ENCODE assay signal across 1 cellular context in genomic region chr1:156528231-156528630, GRCh38.
TF ChIP-seq lines count a peak whose summit lies in the region.

No MANE protein-coding gene starts in this region.

TF ChIP-seq in GM23338, 12 proteins besides CTCF, POLR2A, EP300 and RAD21 (continued from another document):
- TF ChIP-seq, protein P1, sequence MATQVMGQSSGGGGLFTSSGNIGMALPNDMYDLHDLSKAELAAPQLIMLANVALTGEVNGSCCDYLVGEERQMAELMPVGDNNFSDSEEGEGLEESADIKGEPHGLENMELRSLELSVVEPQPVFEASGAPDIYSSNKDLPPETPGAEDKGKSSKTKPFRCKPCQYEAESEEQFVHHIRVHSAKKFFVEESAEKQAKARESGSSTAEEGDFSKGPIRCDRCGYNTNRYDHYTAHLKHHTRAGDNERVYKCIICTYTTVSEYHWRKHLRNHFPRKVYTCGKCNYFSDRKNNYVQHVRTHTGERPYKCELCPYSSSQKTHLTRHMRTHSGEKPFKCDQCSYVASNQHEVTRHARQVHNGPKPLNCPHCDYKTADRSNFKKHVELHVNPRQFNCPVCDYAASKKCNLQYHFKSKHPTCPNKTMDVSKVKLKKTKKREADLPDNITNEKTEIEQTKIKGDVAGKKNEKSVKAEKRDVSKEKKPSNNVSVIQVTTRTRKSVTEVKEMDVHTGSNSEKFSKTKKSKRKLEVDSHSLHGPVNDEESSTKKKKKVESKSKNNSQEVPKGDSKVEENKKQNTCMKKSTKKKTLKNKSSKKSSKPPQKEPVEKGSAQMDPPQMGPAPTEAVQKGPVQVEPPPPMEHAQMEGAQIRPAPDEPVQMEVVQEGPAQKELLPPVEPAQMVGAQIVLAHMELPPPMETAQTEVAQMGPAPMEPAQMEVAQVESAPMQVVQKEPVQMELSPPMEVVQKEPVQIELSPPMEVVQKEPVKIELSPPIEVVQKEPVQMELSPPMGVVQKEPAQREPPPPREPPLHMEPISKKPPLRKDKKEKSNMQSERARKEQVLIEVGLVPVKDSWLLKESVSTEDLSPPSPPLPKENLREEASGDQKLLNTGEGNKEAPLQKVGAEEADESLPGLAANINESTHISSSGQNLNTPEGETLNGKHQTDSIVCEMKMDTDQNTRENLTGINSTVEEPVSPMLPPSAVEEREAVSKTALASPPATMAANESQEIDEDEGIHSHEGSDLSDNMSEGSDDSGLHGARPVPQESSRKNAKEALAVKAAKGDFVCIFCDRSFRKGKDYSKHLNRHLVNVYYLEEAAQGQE (IDR thresholded peaks at IDR 0.05; ENCODE audit: unreplicated experiment) = no peak
- TF ChIP-seq POLR2AphosphoS5 (IDR thresholded peaks at IDR 0.05; ENCODE audit: low read depth) (no peak), ZNF462 (CRISPR knock-in tag; IDR thresholded peaks at IDR 0.05) (no peak), STAT1 (IDR thresholded peaks at IDR 0.05; ENCODE audit: unreplicated experiment) (no peak), EZH2phosphoT487 (IDR thresholded peaks at IDR 0.05; ENCODE audit: unreplicated experiment) (no peak), JUNB (IDR thresholded peaks at IDR 0.05; ENCODE audit: unreplicated experiment) (no peak), ZNF331 (CRISPR knock-in tag; IDR thresholded peaks at IDR 0.05; ENCODE audit: low read depth) (no peak), EZH2 (IDR thresholded peaks at IDR 0.05; ENCODE audit: low read depth, unreplicated experiment) (no peak)
- TF ChIP-seq, protein P2, sequence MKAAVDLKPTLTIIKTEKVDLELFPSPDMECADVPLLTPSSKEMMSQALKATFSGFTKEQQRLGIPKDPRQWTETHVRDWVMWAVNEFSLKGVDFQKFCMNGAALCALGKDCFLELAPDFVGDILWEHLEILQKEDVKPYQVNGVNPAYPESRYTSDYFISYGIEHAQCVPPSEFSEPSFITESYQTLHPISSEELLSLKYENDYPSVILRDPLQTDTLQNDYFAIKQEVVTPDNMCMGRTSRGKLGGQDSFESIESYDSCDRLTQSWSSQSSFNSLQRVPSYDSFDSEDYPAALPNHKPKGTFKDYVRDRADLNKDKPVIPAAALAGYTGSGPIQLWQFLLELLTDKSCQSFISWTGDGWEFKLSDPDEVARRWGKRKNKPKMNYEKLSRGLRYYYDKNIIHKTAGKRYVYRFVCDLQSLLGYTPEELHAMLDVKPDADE (IDR thresholded peaks at IDR 0.05) = no peak
